Comparison of ENCODE assay signal across 22 cellular contexts in genomic region chr21:36968414-36968813, GRCh38. TPM values are rescaled to one million over a fixed set of nuclear protein-coding genes. Genes with fewer than 3 reads are reported as not detected.
"Had no signal": no experiment of that assay in that cellular context is flagged by ENCODE, and none has a peak within 500 bp of the region (broad histone marks: within the 10 kb centered on the region; RNA-seq: fewer than 3 reads in every experiment).

No MANE protein-coding gene starts in this region.

- DNase-seq: activated CD4-positive, alpha-beta T cell treated with anti-CD3 and anti-CD28 coated beads, Interleukin-2, amount 10 ng/mL, durations not matched to agents 24 days and 14 days; activated CD8-positive, alpha-beta T cell treated with anti-CD3 and anti-CD28 coated beads, Interleukin-2, amount 10 ng/mL, durations not matched to agents 7 days and 5 days; amygdala; cerebellar nuclear complex; endodermal cell; esophagus squamous epithelium; head of caudate nucleus; left colon; mesenchymal stem cell; mucosa of descending colon; ovary; right cardiac atrium; stimulated activated CD4-positive, alpha-beta T cell treated with anti-CD3 and anti-CD28 coated beads, Interleukin-4, amount 100 ng/mL, for 24 hours; stimulated activated naive CD8-positive, alpha-beta T cell treated with anti-CD3 and anti-CD28 coated beads, Interleukin-15, Interleukin-2, amounts not matched to agents 100 U/mL and 50 U/mL, for 24 hours; upper lobe of left lung had no signal

- H3K9me3 ChIP-seq: esophagus squamous epithelium, gastroesophageal sphincter, mucosa of descending colon, ovary, upper lobe of left lung had no signal

- H3K27me3 Mint-ChIP-seq: activated CD4-positive, alpha-beta T cell treated with anti-CD3 and anti-CD28 coated beads, Interleukin-2, amount 10 ng/mL, durations not matched to agents 24 days and 14 days had no signal

- H3K27ac Mint-ChIP-seq: activated CD4-positive, alpha-beta T cell treated with anti-CD3 and anti-CD28 coated beads, Interleukin-2, amount 10 ng/mL, durations not matched to agents 24 days and 14 days; activated CD8-positive, alpha-beta T cell treated with anti-CD3 and anti-CD28 coated beads, Interleukin-2, amount 10 ng/mL, durations not matched to agents 7 days and 5 days; endodermal cell had no signal

- H3K27ac ChIP-seq: coronary artery, esophagus squamous epithelium, ovary, upper lobe of left lung had no signal

- H3K36me3 ChIP-seq: esophagus squamous epithelium, gastroesophageal sphincter, ovary, upper lobe of left lung had no signal

- H3K27me3 ChIP-seq: esophagus squamous epithelium, gastroesophageal sphincter, ovary, upper lobe of left lung had no signal

- H3K9me3 Mint-ChIP-seq: activated CD4-positive, alpha-beta T cell treated with anti-CD3 and anti-CD28 coated beads, Interleukin-2, amount 10 ng/mL, durations not matched to agents 24 days and 14 days; endodermal cell had no signal

- H3K4me3 ChIP-seq: coronary artery, esophagus squamous epithelium, gastroesophageal sphincter, mucosa of descending colon, ovary, upper lobe of left lung had no signal

- ATAC-seq: activated CD4-positive, CD25-positive, alpha-beta regulatory T cell treated with anti-CD3 and anti-CD28 coated beads, Interleukin-2, amount 50 U/mL, for 24 hours; activated CD8-positive, alpha-beta T cell treated with anti-CD3 and anti-CD28 coated beads, Interleukin-2, amount 10 ng/mL, durations not matched to agents 7 days and 5 days; gastroesophageal sphincter; left colon; mucosa of descending colon; right cardiac atrium; stimulated activated naive CD8-positive, alpha-beta T cell treated with anti-CD3 and anti-CD28 coated beads, Interleukin-15, Interleukin-2, amounts not matched to agents 100 U/mL and 50 U/mL, for 24 hours had no signal

RNA-seq across cellular contexts. Expression of gene RIPPLY3, which starts 38.1 kb away (rescaled TPM):
- total RNA-seq: gastroesophageal sphincter; lower leg skin; mucosa of descending colon; ovary; pulmonary artery endothelial cell; right cardiac atrium; subcutaneous adipose tissue; T-helper 2 cell treated with Interferon-gamma antibody and Interleukin-4, amounts not matched to agents 100 ng/mL and 5 ng/mL, for 36 hours had no signal
- polyA plus RNA-seq: ovary, right cardiac atrium had no signal
